1 cellular context compared by ENCODE assay signal in the genomic region with DNA sequence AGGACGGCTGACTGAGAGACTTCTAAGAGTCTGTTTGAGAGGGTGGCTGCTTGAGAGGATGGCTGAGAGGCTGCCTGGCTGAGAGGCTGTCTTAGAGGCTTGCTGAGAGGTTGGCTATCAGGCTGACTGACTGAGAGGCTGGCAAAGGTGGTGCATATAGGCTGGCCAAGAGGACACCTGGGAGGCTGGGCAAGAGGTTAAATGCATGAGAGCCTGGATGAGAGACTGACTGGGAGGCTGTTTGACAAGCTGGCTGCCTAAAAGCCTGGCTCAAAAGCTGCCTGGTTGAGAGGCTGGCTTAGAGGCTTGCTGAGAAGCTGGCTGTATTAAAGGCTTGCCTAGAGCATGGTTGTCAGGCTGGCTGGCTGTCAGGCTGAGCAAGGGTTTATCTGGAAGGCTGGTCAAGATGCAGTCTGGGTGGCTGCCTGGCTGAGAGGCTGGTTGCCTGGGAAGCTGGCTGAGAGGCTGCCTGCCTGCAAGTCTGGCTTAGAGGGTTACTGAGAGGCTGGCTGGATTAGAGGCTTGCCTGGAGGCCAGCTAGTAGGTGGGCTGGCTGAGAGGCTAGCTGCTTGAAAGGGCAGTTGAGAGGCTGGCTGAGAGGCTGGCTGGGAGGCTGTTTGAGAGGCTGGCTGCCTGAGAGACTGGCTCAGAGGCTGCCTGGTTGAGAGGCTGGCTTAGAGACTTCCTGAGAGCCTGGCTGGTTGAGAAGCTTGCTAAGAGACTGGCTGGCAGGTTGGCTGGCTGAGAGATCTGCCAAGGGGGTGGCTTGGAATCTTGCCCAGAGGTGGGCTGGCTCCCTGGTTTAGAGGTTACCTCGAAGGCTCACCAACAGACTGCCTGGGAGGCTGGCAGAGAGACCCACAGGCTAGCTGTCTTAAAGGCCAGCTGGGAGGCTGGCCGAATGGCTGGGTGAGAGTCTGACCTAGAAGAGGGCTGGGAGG.
TF ChIP-seq lines count a peak whose summit lies in the region.

No MANE protein-coding gene starts in this region.

TF ChIP-seq in HepG2, 621 proteins besides CTCF, POLR2A, EP300 and RAD21 (continued from another document and continues in another):
- TF ChIP-seq, protein P1, sequence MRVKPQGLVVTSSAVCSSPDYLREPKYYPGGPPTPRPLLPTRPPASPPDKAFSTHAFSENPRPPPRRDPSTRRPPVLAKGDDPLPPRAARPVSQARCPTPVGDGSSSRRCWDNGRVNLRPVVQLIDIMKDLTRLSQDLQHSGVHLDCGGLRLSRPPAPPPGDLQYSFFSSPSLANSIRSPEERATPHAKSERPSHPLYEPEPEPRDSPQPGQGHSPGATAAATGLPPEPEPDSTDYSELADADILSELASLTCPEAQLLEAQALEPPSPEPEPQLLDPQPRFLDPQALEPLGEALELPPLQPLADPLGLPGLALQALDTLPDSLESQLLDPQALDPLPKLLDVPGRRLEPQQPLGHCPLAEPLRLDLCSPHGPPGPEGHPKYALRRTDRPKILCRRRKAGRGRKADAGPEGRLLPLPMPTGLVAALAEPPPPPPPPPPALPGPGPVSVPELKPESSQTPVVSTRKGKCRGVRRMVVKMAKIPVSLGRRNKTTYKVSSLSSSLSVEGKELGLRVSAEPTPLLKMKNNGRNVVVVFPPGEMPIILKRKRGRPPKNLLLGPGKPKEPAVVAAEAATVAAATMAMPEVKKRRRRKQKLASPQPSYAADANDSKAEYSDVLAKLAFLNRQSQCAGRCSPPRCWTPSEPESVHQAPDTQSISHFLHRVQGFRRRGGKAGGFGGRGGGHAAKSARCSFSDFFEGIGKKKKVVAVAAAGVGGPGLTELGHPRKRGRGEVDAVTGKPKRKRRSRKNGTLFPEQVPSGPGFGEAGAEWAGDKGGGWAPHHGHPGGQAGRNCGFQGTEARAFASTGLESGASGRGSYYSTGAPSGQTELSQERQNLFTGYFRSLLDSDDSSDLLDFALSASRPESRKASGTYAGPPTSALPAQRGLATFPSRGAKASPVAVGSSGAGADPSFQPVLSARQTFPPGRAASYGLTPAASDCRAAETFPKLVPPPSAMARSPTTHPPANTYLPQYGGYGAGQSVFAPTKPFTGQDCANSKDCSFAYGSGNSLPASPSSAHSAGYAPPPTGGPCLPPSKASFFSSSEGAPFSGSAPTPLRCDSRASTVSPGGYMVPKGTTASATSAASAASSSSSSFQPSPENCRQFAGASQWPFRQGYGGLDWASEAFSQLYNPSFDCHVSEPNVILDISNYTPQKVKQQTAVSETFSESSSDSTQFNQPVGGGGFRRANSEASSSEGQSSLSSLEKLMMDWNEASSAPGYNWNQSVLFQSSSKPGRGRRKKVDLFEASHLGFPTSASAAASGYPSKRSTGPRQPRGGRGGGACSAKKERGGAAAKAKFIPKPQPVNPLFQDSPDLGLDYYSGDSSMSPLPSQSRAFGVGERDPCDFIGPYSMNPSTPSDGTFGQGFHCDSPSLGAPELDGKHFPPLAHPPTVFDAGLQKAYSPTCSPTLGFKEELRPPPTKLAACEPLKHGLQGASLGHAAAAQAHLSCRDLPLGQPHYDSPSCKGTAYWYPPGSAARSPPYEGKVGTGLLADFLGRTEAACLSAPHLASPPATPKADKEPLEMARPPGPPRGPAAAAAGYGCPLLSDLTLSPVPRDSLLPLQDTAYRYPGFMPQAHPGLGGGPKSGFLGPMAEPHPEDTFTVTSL (CRISPR knock-in tag; IDR thresholded peaks at IDR 0.05; ENCODE audit: borderline replicate concordance): no peak
- TF ChIP-seq, protein P2, sequence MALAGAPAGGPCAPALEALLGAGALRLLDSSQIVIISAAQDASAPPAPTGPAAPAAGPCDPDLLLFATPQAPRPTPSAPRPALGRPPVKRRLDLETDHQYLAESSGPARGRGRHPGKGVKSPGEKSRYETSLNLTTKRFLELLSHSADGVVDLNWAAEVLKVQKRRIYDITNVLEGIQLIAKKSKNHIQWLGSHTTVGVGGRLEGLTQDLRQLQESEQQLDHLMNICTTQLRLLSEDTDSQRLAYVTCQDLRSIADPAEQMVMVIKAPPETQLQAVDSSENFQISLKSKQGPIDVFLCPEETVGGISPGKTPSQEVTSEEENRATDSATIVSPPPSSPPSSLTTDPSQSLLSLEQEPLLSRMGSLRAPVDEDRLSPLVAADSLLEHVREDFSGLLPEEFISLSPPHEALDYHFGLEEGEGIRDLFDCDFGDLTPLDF (CRISPR knock-in tag; IDR thresholded peaks at IDR 0.05): no peak
- TF ChIP-seq GZF1 (CRISPR knock-in tag; IDR thresholded peaks at IDR 0.05) (no peak), ZBTB38 (CRISPR knock-in tag; IDR thresholded peaks at IDR 0.05) (peak; percentile 34; the same call in 1 of the 2 replicates), ZNF629 (CRISPR knock-in tag; conservative IDR thresholded peaks at IDR 0.05) (no peak), ZNF816 (CRISPR knock-in tag; IDR thresholded peaks at IDR 0.05; ENCODE audit: borderline replicate concordance) (no peak), MED8 (CRISPR knock-in tag; IDR thresholded peaks at IDR 0.05; ENCODE audit: insufficient replicate concordance) (no peak), CCAR2 (optimal IDR thresholded peaks at IDR 0.05; ENCODE audit: low read depth, low read length) (no peak), ZNF430 (CRISPR knock-in tag; IDR thresholded peaks at IDR 0.05) (no peak), RXRB (CRISPR knock-in tag; IDR thresholded peaks at IDR 0.05; ENCODE audit: borderline replicate concordance) (no peak), ETV5 (CRISPR knock-in tag; IDR thresholded peaks at IDR 0.05; ENCODE audit: borderline replicate concordance) (no peak), NFKB2 (CRISPR knock-in tag; IDR thresholded peaks at IDR 0.05; ENCODE audit: borderline replicate concordance) (peak; percentile 24; the same call in 1 of the 2 replicates), ZNF20 (CRISPR knock-in tag; IDR thresholded peaks at IDR 0.05) (no peak), GLI4 (CRISPR knock-in tag; IDR thresholded peaks at IDR 0.05; ENCODE audit: borderline replicate concordance) (0 out of 2 replicates have a peak, but pooled peaks have one; percentile 75), HNRNPH1 (optimal IDR thresholded peaks at IDR 0.05; ENCODE audit: low read depth, low read length) (no peak), ZNF562 (CRISPR knock-in tag; IDR thresholded peaks at IDR 0.05; ENCODE audit: borderline replicate concordance) (no peak), ZNF33B (CRISPR knock-in tag; IDR thresholded peaks at IDR 0.05) (0 out of 2 replicates have a peak, but pooled peaks have one; percentile 51), CENPX (CRISPR knock-in tag; IDR thresholded peaks at IDR 0.05) (no peak), EED (CRISPR knock-in tag; IDR thresholded peaks at IDR 0.05) (peak; percentile 90; the same call in 1 of the 2 replicates), SRF (IDR thresholded peaks at IDR 0.05; ENCODE audit: low read depth, low read length) (no peak), SPEN (CRISPR knock-in tag; IDR thresholded peaks at IDR 0.05; ENCODE audit: low read depth) (0 out of 2 replicates have a peak, but pooled peaks have one; percentile 29), HDAC1 (CRISPR knock-in tag; IDR thresholded peaks at IDR 0.05) (0 out of 2 replicates have a peak, but pooled peaks have one; percentile 9)
- TF ChIP-seq, protein P3, sequence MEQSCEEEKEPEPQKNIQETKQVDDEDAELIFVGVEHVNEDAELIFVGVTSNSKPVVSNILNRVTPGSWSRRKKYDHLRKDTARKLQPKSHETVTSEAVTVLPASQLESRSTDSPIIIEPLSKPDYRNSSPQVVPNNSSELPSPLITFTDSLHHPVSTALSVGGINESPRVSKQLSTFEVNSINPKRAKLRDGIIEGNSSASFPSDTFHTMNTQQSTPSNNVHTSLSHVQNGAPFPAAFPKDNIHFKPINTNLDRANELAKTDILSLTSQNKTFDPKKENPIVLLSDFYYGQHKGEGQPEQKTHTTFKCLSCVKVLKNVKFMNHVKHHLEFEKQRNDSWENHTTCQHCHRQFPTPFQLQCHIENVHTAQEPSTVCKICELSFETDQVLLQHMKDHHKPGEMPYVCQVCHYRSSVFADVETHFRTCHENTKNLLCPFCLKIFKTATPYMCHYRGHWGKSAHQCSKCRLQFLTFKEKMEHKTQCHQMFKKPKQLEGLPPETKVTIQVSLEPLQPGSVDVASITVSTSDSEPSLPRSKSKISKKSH (CRISPR knock-in tag; IDR thresholded peaks at IDR 0.05; ENCODE audit: borderline replicate concordance): no peak
- TF ChIP-seq, protein P4, sequence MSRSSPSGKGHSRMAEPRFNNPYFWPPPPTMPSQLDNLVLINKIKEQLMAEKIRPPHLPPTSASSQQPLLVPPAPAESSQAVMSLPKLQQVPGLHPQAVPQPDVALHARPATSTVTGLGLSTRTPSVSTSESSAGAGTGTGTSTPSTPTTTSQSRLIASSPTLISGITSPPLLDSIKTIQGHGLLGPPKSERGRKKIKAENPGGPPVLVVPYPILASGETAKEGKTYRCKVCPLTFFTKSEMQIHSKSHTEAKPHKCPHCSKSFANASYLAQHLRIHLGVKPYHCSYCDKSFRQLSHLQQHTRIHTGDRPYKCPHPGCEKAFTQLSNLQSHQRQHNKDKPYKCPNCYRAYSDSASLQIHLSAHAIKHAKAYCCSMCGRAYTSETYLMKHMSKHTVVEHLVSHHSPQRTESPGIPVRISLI (CRISPR knock-in tag; IDR thresholded peaks at IDR 0.05; ENCODE audit: borderline replicate concordance): no peak
- TF ChIP-seq, protein P5, sequence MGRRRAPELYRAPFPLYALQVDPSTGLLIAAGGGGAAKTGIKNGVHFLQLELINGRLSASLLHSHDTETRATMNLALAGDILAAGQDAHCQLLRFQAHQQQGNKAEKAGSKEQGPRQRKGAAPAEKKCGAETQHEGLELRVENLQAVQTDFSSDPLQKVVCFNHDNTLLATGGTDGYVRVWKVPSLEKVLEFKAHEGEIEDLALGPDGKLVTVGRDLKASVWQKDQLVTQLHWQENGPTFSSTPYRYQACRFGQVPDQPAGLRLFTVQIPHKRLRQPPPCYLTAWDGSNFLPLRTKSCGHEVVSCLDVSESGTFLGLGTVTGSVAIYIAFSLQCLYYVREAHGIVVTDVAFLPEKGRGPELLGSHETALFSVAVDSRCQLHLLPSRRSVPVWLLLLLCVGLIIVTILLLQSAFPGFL (CRISPR knock-in tag; IDR thresholded peaks at IDR 0.05): no peak
- TF ChIP-seq, protein P6, sequence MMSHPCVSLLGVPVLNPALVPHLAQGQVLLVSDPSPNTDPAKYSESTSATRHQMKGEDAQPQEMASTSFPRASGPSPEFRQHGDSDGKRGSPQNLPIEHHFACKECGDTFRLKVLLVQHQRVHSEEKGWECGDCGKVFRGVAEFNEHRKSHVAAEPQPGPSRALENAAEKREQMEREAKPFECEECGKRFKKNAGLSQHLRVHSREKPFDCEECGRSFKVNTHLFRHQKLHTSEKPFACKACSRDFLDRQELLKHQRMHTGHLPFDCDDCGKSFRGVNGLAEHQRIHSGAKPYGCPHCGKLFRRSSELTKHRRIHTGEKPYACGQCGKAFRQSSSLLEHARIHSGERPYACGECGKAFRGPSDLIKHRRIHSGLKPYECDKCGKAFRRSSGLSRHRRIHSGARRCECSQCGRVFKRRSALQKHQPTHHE (CRISPR knock-in tag; IDR thresholded peaks at IDR 0.05; ENCODE audit: borderline replicate concordance): no peak
- TF ChIP-seq, protein P7, sequence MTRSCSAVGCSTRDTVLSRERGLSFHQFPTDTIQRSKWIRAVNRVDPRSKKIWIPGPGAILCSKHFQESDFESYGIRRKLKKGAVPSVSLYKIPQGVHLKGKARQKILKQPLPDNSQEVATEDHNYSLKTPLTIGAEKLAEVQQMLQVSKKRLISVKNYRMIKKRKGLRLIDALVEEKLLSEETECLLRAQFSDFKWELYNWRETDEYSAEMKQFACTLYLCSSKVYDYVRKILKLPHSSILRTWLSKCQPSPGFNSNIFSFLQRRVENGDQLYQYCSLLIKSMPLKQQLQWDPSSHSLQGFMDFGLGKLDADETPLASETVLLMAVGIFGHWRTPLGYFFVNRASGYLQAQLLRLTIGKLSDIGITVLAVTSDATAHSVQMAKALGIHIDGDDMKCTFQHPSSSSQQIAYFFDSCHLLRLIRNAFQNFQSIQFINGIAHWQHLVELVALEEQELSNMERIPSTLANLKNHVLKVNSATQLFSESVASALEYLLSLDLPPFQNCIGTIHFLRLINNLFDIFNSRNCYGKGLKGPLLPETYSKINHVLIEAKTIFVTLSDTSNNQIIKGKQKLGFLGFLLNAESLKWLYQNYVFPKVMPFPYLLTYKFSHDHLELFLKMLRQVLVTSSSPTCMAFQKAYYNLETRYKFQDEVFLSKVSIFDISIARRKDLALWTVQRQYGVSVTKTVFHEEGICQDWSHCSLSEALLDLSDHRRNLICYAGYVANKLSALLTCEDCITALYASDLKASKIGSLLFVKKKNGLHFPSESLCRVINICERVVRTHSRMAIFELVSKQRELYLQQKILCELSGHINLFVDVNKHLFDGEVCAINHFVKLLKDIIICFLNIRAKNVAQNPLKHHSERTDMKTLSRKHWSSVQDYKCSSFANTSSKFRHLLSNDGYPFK (CRISPR knock-in tag; IDR thresholded peaks at IDR 0.05; ENCODE audit: borderline replicate concordance): peak; percentile 56; the same call in 1 of the 2 replicates
- TF ChIP-seq, protein P8, sequence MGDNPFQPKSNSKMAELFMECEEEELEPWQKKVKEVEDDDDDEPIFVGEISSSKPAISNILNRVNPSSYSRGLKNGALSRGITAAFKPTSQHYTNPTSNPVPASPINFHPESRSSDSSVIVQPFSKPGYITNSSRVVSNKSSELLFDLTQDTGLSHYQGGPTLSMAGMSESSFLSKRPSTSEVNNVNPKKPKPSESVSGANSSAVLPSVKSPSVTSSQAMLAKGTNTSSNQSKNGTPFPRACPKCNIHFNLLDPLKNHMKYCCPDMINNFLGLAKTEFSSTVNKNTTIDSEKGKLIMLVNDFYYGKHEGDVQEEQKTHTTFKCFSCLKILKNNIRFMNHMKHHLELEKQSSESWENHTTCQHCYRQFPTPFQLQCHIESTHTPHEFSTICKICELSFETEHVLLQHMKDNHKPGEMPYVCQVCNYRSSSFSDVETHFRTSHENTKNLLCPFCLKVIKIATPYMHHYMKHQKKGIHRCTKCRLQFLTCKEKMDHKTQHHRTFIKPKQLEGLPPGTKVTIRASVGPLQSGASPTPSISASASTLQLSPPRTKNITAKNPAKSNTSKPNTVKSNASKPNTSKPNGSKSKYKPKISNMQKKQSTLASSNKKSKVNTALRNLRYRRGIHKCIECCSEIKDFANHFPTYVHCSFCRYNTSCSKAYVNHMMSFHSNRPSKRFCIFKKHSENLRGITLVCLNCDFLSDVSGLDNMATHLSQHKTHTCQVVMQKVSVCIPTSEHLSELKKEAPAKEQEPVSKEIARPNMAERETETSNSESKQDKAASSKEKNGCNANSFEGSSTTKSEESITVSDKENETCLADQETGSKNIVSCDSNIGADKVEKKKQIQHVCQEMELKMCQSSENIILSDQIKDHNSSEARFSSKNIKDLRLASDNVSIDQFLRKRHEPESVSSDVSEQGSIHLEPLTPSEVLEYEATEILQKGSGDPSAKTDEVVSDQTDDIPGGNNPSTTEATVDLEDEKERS (CRISPR knock-in tag; IDR thresholded peaks at IDR 0.05): no peak
- TF ChIP-seq, protein P9, sequence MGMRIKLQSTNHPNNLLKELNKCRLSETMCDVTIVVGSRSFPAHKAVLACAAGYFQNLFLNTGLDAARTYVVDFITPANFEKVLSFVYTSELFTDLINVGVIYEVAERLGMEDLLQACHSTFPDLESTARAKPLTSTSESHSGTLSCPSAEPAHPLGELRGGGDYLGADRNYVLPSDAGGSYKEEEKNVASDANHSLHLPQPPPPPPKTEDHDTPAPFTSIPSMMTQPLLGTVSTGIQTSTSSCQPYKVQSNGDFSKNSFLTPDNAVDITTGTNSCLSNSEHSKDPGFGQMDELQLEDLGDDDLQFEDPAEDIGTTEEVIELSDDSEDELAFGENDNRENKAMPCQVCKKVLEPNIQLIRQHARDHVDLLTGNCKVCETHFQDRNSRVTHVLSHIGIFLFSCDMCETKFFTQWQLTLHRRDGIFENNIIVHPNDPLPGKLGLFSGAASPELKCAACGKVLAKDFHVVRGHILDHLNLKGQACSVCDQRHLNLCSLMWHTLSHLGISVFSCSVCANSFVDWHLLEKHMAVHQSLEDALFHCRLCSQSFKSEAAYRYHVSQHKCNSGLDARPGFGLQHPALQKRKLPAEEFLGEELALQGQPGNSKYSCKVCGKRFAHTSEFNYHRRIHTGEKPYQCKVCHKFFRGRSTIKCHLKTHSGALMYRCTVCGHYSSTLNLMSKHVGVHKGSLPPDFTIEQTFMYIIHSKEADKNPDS (CRISPR knock-in tag; IDR thresholded peaks at IDR 0.05): no peak
